ENCODE assay signal across 23 cellular contexts in genomic region chr1:196377811-196378210, GRCh38.
"Had no signal": no experiment of that assay in that cellular context is flagged by ENCODE, and none has a peak within 500 bp of the region (broad histone marks: within the 10 kb centered on the region; RNA-seq: fewer than 3 reads in every experiment).

No MANE protein-coding gene starts in this region.

- ATAC-seq: HepG2, Panc1, T-cell had no signal

- H3K9me2 ChIP-seq: SK-N-SH had no signal

- H3K9me3 ChIP-seq: MG63, SK-N-SH had no signal

- H3K36me3 Mint-ChIP-seq: T-cell had no signal

- H3K27me3 Mint-ChIP-seq: T-cell had no signal

- H3K36me3 ChIP-seq: MG63 had no signal

- H3K4me1 Mint-ChIP-seq: T-cell had no signal

- H3K4me2 ChIP-seq: SK-N-SH had no signal

- H3K27me3 ChIP-seq: MG63 had no signal

- H3K9me3 Mint-ChIP-seq: T-cell had no signal

- H3K27ac ChIP-seq: RWPE1 had no signal

- H3K9ac ChIP-seq: SK-N-SH had no signal

- H3K4me3 ChIP-seq: MG63 had no signal

- DNase-seq: IMR-90, Karpas-422, KG1, MG63, NCI-H1092, NCI-H1105 treated with DMSO at 0.1 percent for 48 hours, NCI-H1417 treated with DMSO at 0.1 percent for 48 hours, NCI-H146, NCI-H1694 treated with DMSO at 0.1 percent for 48 hours, NCI-H1930, NCI-H2081, NCI-H226, NCI-H446, NCI-H524, NCI-H526 treated with DMSO at 0.1 percent for 48 hours, NCI-H748 treated with DMSO at 0.1 percent for 48 hours, SHP77, SK-N-SH, SW 1271, T-cell had no signal

- H3K4me3 Mint-ChIP-seq: T-cell had no signal

- H3K27ac Mint-ChIP-seq: T-cell had no signal
